In genomic region chr18:35432565-35433001, GRCh38 we compare ENCODE assay signal across 2 cellular contexts.
TF ChIP-seq lines count a peak whose summit lies in the region.

No MANE protein-coding gene starts in this region.

TF ChIP-seq in GM23338, 12 proteins besides CTCF, POLR2A, EP300 and RAD21:
- TF ChIP-seq STAT1 (IDR thresholded peaks at IDR 0.05; ENCODE audit: unreplicated experiment) = no peak
- TF ChIP-seq NANOG (IDR thresholded peaks at IDR 0.05; ENCODE audit: borderline replicate concordance) = no peak
- TF ChIP-seq ETS1 (IDR thresholded peaks at IDR 0.05) = no peak
- TF ChIP-seq CREB1 (CRISPR knock-in tag; IDR thresholded peaks at IDR 0.05; ENCODE audit: low read depth) = no peak
- no peak for TF ChIP-seq JUNB (IDR thresholded peaks at IDR 0.05; ENCODE audit: unreplicated experiment)
- TF ChIP-seq EZH2 (IDR thresholded peaks at IDR 0.05; ENCODE audit: low read depth, unreplicated experiment) = no peak
- no peak for TF ChIP-seq ZNF331 (CRISPR knock-in tag; IDR thresholded peaks at IDR 0.05; ENCODE audit: low read depth)
- TF ChIP-seq EZH2phosphoT487 (IDR thresholded peaks at IDR 0.05; ENCODE audit: unreplicated experiment) = no peak
- no peak for TF ChIP-seq ZNF462 (CRISPR knock-in tag; IDR thresholded peaks at IDR 0.05)
- TF ChIP-seq, protein P1, sequence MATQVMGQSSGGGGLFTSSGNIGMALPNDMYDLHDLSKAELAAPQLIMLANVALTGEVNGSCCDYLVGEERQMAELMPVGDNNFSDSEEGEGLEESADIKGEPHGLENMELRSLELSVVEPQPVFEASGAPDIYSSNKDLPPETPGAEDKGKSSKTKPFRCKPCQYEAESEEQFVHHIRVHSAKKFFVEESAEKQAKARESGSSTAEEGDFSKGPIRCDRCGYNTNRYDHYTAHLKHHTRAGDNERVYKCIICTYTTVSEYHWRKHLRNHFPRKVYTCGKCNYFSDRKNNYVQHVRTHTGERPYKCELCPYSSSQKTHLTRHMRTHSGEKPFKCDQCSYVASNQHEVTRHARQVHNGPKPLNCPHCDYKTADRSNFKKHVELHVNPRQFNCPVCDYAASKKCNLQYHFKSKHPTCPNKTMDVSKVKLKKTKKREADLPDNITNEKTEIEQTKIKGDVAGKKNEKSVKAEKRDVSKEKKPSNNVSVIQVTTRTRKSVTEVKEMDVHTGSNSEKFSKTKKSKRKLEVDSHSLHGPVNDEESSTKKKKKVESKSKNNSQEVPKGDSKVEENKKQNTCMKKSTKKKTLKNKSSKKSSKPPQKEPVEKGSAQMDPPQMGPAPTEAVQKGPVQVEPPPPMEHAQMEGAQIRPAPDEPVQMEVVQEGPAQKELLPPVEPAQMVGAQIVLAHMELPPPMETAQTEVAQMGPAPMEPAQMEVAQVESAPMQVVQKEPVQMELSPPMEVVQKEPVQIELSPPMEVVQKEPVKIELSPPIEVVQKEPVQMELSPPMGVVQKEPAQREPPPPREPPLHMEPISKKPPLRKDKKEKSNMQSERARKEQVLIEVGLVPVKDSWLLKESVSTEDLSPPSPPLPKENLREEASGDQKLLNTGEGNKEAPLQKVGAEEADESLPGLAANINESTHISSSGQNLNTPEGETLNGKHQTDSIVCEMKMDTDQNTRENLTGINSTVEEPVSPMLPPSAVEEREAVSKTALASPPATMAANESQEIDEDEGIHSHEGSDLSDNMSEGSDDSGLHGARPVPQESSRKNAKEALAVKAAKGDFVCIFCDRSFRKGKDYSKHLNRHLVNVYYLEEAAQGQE (IDR thresholded peaks at IDR 0.05; ENCODE audit: unreplicated experiment) = no peak
- no peak for TF ChIP-seq ZNF114 (CRISPR knock-in tag; IDR thresholded peaks at IDR 0.05)
- no peak for TF ChIP-seq POLR2AphosphoS5 (IDR thresholded peaks at IDR 0.05; ENCODE audit: low read depth)

TF ChIP-seq in endothelial cell of umbilical vein, 7 proteins besides CTCF, POLR2A, EP300 and RAD21:
- TF ChIP-seq EZH2 (IDR thresholded peaks at IDR 0.05; ENCODE audit: borderline replicate concordance, low read depth, low read length, severe bottlenecking) (no peak), MAX (IDR thresholded peaks at IDR 0.05; ENCODE audit: insufficient read depth, insufficient read length) (no peak), MYC (IDR thresholded peaks at IDR 0.05; ENCODE audit: low read depth, low read length) (no peak), FOS (IDR thresholded peaks at IDR 0.05; ENCODE audit: borderline replicate concordance, insufficient read depth, low read length) (no peak), JUN (IDR thresholded peaks at IDR 0.05; ENCODE audit: borderline replicate concordance, insufficient read depth, insufficient read length, low read depth) (no peak), GATA2 (IDR thresholded peaks at IDR 0.05; ENCODE audit: insufficient read depth, insufficient read length, low read depth, low read length) (no peak), POLR2AphosphoS5 (IDR thresholded peaks at IDR 0.05; ENCODE audit: insufficient read depth, low read depth, low read length) (no peak)
